20 cellular contexts compared by ENCODE assay signal in the genomic region with DNA sequence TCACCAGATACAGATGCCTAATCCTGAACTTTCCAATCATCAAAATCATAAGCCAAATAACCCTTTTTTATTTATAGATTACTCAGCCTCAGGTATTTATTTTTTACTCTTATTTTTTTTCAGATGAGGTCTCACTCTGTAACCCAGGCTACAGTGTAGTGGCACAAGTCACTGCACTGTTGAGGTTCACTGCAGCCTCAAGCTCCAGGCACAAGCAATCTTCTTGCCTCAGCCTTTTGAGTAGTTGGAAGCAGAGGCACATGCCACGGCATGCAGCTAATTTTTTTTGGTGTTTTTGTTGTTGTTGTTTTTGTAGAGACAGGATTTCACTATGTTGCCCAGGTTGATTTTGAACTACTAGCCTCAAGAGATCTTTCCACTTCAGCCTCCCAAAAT.
"Had no signal": no experiment of that assay in that cellular context is flagged by ENCODE, and none has a peak within 500 bp of the region (broad histone marks: within the 10 kb centered on the region; RNA-seq: fewer than 3 reads in every experiment).

No MANE protein-coding gene starts in this region.

- DNase-seq: activated CD4-positive, alpha-beta T cell treated with anti-CD3 and anti-CD28 coated beads, Interleukin-2, amount 10 ng/mL, durations not matched to agents 24 days and 14 days; activated CD4-positive, CD25-positive, alpha-beta regulatory T cell; activated CD8-positive, alpha-beta T cell treated with anti-CD3 and anti-CD28 coated beads for 36 hours; activated naive CD4-positive, alpha-beta T cell treated with anti-CD3 and anti-CD28 coated beads, Interleukin-2, amount 10 ng/mL, durations not matched to agents 7 days and 5 days; activated naive CD8-positive, alpha-beta T cell treated with anti-CD3 and anti-CD28 coated beads, Interleukin-2, amount 50 U/mL, for 24 hours; activated T-cell treated with anti-CD3 and anti-CD28 coated beads, Interleukin-2, amount 50 U/mL, for 24 hours; anterior cingulate cortex; head of caudate nucleus; left lung; midbrain; psoas muscle; right lobe of liver; small intestine; stimulated activated CD4-positive, alpha-beta T cell treated with anti-CD3 and anti-CD28 coated beads, Interleukin-15, amount 100 ng/mL, for 24 hours; stimulated activated CD4-positive, alpha-beta T cell treated with anti-CD3 and anti-CD28 coated beads, Interleukin-4, amount 100 ng/mL, for 1 hour; stomach; T-helper 1 cell; T-helper 9 cell; upper lobe of left lung had no signal

- H3K36me3 ChIP-seq: left lung, right lobe of liver, stomach, upper lobe of left lung had no signal

- H3K4me3 Mint-ChIP-seq: activated CD4-positive, alpha-beta T cell treated with anti-CD3 and anti-CD28 coated beads, Interleukin-2, amount 10 ng/mL, durations not matched to agents 24 days and 14 days; activated CD8-positive, alpha-beta T cell treated with anti-CD3 and anti-CD28 coated beads for 36 hours; activated naive CD4-positive, alpha-beta T cell treated with anti-CD3 and anti-CD28 coated beads, Interleukin-2, amount 10 ng/mL, durations not matched to agents 7 days and 5 days; activated naive CD8-positive, alpha-beta T cell treated with anti-CD3 and anti-CD28 coated beads, Interleukin-2, amount 50 U/mL, for 24 hours; activated T-cell treated with anti-CD3 and anti-CD28 coated beads, Interleukin-2, amount 50 U/mL, for 24 hours had no signal

- H3K9me3 ChIP-seq: left lung, psoas muscle, right lobe of liver, stomach, upper lobe of left lung had no signal

- H3K9me3 Mint-ChIP-seq: activated CD4-positive, alpha-beta T cell treated with anti-CD3 and anti-CD28 coated beads, Interleukin-2, amount 10 ng/mL, durations not matched to agents 24 days and 14 days; activated CD8-positive, alpha-beta T cell treated with anti-CD3 and anti-CD28 coated beads for 36 hours; activated naive CD4-positive, alpha-beta T cell treated with anti-CD3 and anti-CD28 coated beads, Interleukin-2, amount 10 ng/mL, durations not matched to agents 7 days and 5 days; activated naive CD8-positive, alpha-beta T cell treated with anti-CD3 and anti-CD28 coated beads, Interleukin-2, amount 50 U/mL, for 24 hours; activated T-cell treated with anti-CD3 and anti-CD28 coated beads, Interleukin-2, amount 50 U/mL, for 24 hours had no signal

- H3K4me3 ChIP-seq: coronary artery, left lung, psoas muscle, right lobe of liver, stomach, upper lobe of left lung had no signal

- ATAC-seq: activated CD8-positive, alpha-beta T cell treated with anti-CD3 and anti-CD28 coated beads for 36 hours; activated naive CD8-positive, alpha-beta T cell treated with anti-CD3 and anti-CD28 coated beads, Interleukin-2, amount 50 U/mL, for 24 hours; left lung; psoas muscle; right lobe of liver had no signal

- H3K4me1 ChIP-seq: left lung, psoas muscle, right lobe of liver, stomach, upper lobe of left lung had no signal

- H3K27ac Mint-ChIP-seq: activated CD4-positive, alpha-beta T cell treated with anti-CD3 and anti-CD28 coated beads, Interleukin-2, amount 10 ng/mL, durations not matched to agents 24 days and 14 days; activated CD8-positive, alpha-beta T cell treated with anti-CD3 and anti-CD28 coated beads for 36 hours; activated naive CD4-positive, alpha-beta T cell treated with anti-CD3 and anti-CD28 coated beads, Interleukin-2, amount 10 ng/mL, durations not matched to agents 7 days and 5 days; activated naive CD8-positive, alpha-beta T cell treated with anti-CD3 and anti-CD28 coated beads, Interleukin-2, amount 50 U/mL, for 24 hours; activated T-cell treated with anti-CD3 and anti-CD28 coated beads, Interleukin-2, amount 50 U/mL, for 24 hours had no signal

- H3K27ac ChIP-seq: coronary artery, left lung, psoas muscle, right lobe of liver, stomach, upper lobe of left lung had no signal

- H3K36me3 Mint-ChIP-seq: activated naive CD4-positive, alpha-beta T cell treated with anti-CD3 and anti-CD28 coated beads, Interleukin-2, amount 10 ng/mL, durations not matched to agents 7 days and 5 days had no signal

- H3K4me1 Mint-ChIP-seq: activated CD4-positive, alpha-beta T cell treated with anti-CD3 and anti-CD28 coated beads, Interleukin-2, amount 10 ng/mL, durations not matched to agents 24 days and 14 days; activated naive CD4-positive, alpha-beta T cell treated with anti-CD3 and anti-CD28 coated beads, Interleukin-2, amount 10 ng/mL, durations not matched to agents 7 days and 5 days; activated naive CD8-positive, alpha-beta T cell treated with anti-CD3 and anti-CD28 coated beads, Interleukin-2, amount 50 U/mL, for 24 hours had no signal

- H3K27me3 ChIP-seq: left lung, right lobe of liver, stomach, upper lobe of left lung had no signal
